Comparison of ENCODE assay signal across 15 cellular contexts in the genomic region with DNA sequence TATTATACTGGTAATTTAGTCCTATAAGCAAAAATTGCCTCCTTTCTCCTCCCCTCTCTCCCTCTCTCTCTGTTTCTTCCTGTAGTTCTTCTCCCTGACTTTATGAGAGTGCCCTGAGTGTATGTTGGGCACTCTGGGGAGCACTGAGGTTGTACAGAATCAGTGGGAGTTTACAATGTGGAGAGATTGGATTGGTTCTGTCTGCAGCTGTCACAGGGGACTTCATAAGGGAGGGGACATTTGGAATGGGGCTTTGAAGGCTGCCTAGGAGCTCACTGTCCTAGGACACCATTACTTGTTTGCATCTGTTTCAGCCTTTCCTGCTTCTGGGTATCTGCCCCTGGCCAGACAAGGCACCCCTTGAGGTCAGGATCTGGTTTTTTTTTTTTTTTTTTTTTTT. TPM values are rescaled to one million over a fixed set of nuclear protein-coding genes. Genes with fewer than 3 reads are reported as not detected.
DNase-seq lines count a peak whose midpoint lies in the region; ATAC-seq and TF ChIP-seq lines count a peak whose summit lies in the region.
"Had no signal": no experiment of that assay in that cellular context is flagged by ENCODE, and none has a peak within 500 bp of the region (broad histone marks: within the 10 kb centered on the region; RNA-seq: fewer than 3 reads in every experiment).

No MANE protein-coding gene starts in this region.

- CTCF ChIA-PET in CD4-positive, alpha-beta T cell (lab: Charles Lee): interaction anchor here (1.4 kb wide), 1 partner anchor 20 kb away, joined by 4 read pairs; no protein-coding TSS in a partner anchor

- no peak for TF ChIP-seq CTCF in CD4-positive, alpha-beta T cell (IDR thresholded peaks at IDR 0.05)
- TF ChIP-seq CTCF in esophagus muscularis mucosa (IDR thresholded peaks at IDR 0.05): no peak
- TF ChIP-seq CTCF in lower leg skin (IDR thresholded peaks at IDR 0.05): no peak

- peaks cover 79% of the 10 kb centered on the region for H3K36me3 Mint-ChIP-seq in CD4-positive, alpha-beta T cell (ENCODE audit: low read depth)

- POLR2A ChIA-PET in CD4-positive, alpha-beta T cell (lab: Charles Lee): interaction anchor here (0.7 to 1.8 kb wide), 3 partner anchors 22 to 1867 kb away, joined by 3 to 4 read pairs (median 3); no protein-coding TSS in a partner anchor

- no peaks in the 10 kb centered on the region for H3K9me3 ChIP-seq in CD4-positive, alpha-beta T cell (ENCODE audit: control insufficient read depth, low read length)
- H3K9me3 ChIP-seq in esophagus muscularis mucosa: no peaks in the 10 kb centered on the region
- H3K9me3 ChIP-seq: MG63, SJCRH30, thoracic aorta had no signal

- no peak overlapping the region for H3K4me3 Mint-ChIP-seq in CD4-positive, alpha-beta T cell
- H3K4me3 Mint-ChIP-seq: activated naive CD4-positive, alpha-beta T cell treated with anti-CD3 and anti-CD28 coated beads for 36 hours had no signal

- H3K4me1 ChIP-seq in esophagus muscularis mucosa: peaks cover 0 to 13% (median 4%) of the 10 kb centered on the region in 4 donors

- TF ChIP-seq POLR2A in esophagus muscularis mucosa (IDR thresholded peaks at IDR 0.05; ENCODE audit: low read depth) (no peak), lower leg skin (IDR thresholded peaks at IDR 0.05) (no peak)

- no peak for TF ChIP-seq EP300 in esophagus muscularis mucosa (IDR thresholded peaks at IDR 0.05)

- H3K4me1 Mint-ChIP-seq in CD4-positive, alpha-beta T cell (ENCODE audit: low read depth): peaks cover 40% of the 10 kb centered on the region

- no peaks in the 10 kb centered on the region for H3K27me3 Mint-ChIP-seq in CD4-positive, alpha-beta T cell

- H3K9me3 Mint-ChIP-seq in CD4-positive, alpha-beta T cell: no peaks in the 10 kb centered on the region
- H3K9me3 Mint-ChIP-seq: activated naive CD4-positive, alpha-beta T cell treated with anti-CD3 and anti-CD28 coated beads for 36 hours had no signal

- H3K27ac Mint-ChIP-seq in CD4-positive, alpha-beta T cell: peak overlapping the region; percentile 79

- H3K27ac ChIP-seq in CD4-positive, alpha-beta T cell (ENCODE audit: low read depth, low read length): peak overlapping the region; percentile 32
- H3K27ac ChIP-seq in esophagus muscularis mucosa (replicated peaks in 1 of 4) (peak overlapping the region in 3 of 4 donors; percentile 21 to 50 (median 28)), skin epidermis (peak overlapping the region in 14 of 21 experiments; percentile 16 to 77 (median 47))
- H3K27ac ChIP-seq: SJCRH30, WERI-Rb-1 had no signal

- H3K27me3 ChIP-seq in CD4-positive, alpha-beta T cell (ENCODE audit: control insufficient read depth, insufficient read depth, low read length): no peaks in the 10 kb centered on the region
- no peaks in the 10 kb centered on the region for H3K27me3 ChIP-seq in esophagus muscularis mucosa
- H3K27me3 ChIP-seq: MG63, SJCRH30 had no signal

- DNase-seq in CD4-positive, alpha-beta T cell: no peak
- peak; percentile 17 for DNase-seq in LHCN-M2 (ENCODE audit: low read depth)
- DNase-seq in esophagus muscularis mucosa (ENCODE audit: extremely low spot score): no peak
- no peak for DNase-seq in GM19238 (ENCODE audit: insufficient read length, low spot score)
- DNase-seq in lower leg skin (ENCODE audit: low spot score in 2 of 2): no peak
- no peak for DNase-seq in effector CD4-positive, alpha-beta T cell
- DNase-seq: MG63, NCI-H2107, SJCRH30, WERI-Rb-1 had no signal

- H3K36me3 ChIP-seq in esophagus muscularis mucosa: peaks cover 0 to 78% (median 24%) of the 10 kb centered on the region in 4 donors
- H3K36me3 ChIP-seq: MG63, thoracic aorta had no signal

- intact Hi-C loops in CD4-positive, alpha-beta T cell (cut with DNase I, micrococcal nuclease): loop anchor here in 1 of 2 experiments (1.0 kb wide), 1 partner anchor 22 kb away; no protein-coding TSS in a partner anchor
- intact Hi-C loops in esophagus muscularis mucosa (cut with DNase I) (no loop called here), lower leg skin (cut with DNase I; ENCODE audit: low total_unique reads) (no loop called here)

- no peak overlapping the region for H3K4me3 ChIP-seq in esophagus muscularis mucosa
- no peak overlapping the region for H3K4me3 ChIP-seq in skin epidermis
- no peak overlapping the region for H3K4me3 ChIP-seq in lower leg skin (ENCODE audit: low read depth, poor library complexity, severe bottlenecking)
- H3K4me3 ChIP-seq: MG63, SJCRH30, thoracic aorta had no signal

- peak; percentile 16 for ATAC-seq in CD4-positive, alpha-beta T cell (ENCODE audit: poor library complexity)
- no peak for ATAC-seq in GM18498 (IDR thresholded peaks at IDR 0.05; ENCODE audit: unreplicated experiment)

RNA-seq across cellular contexts. Expression of a gene that starts 22.9 kb away (rescaled TPM):
- total RNA-seq in CD4-positive, alpha-beta T cell: 100 to 1,000 TPM; 119 to 127 TPM
- 5.0 and 6.5 TPM in 2 replicates for total RNA-seq in LHCN-M2 (2014; rRNA removed)
- polyA plus RNA-seq in LHCN-M2 (2012): 0.92 TPM
- 10 to 100 TPM; 13.7 to 18.7 (median 15.2) TPM for total RNA-seq in esophagus muscularis mucosa
- 10 to 100 TPM; 10.1 to 15.9 (median 11.1) TPM for total RNA-seq in lower leg skin

RNA-seq across cellular contexts. Expression of a gene that starts 47.6 kb away (rescaled TPM):
- not detected for total RNA-seq in CD4-positive, alpha-beta T cell
- total RNA-seq in LHCN-M2 (2014; rRNA removed) (69.6 and 116 TPM in 2 replicates), esophagus muscularis mucosa (10 to 100 TPM; 56.1 to 82.2 (median 67.2) TPM), lower leg skin (10 to 100 TPM in 2 of 4 donors, 1 to 10 TPM in 2; 4.0 to 18.2 (median 11.4) TPM)
- polyA plus RNA-seq in LHCN-M2 (2012): 17.8 TPM
- total RNA-seq: activated naive CD4-positive, alpha-beta T cell treated with anti-CD3 and anti-CD28 coated beads for 36 hours; HT-29 had no signal

Comparison
In these comparisons a context has a peak if more than half of its experiments do, and no peak if none do; other contexts are left out.
1. RNA of a gene that starts 22.9 kb away (total RNA-seq): 119 to 127 TPM in CD4-positive, alpha-beta T cell; 13.7 to 18.7 TPM in esophagus muscularis mucosa, 10.1 to 15.9 TPM in lower leg skin and 5.0 to 6.5 TPM in LHCN-M2; every median in the first group is over 4 times any median in the second.
2. RNA of a gene that starts 47.6 kb away (total RNA-seq): 69.6 to 116 TPM in LHCN-M2, 56.1 to 82.2 TPM in esophagus muscularis mucosa and 4.0 to 18.2 TPM in lower leg skin; not detected in CD4-positive, alpha-beta T cell; every median in the first group is over 4 times any median in the second.
3. Peak in every context shown above with its lines, with median percentiles within 50 percentile points of each other: H3K27ac ChIP-seq.